ENCODE assay signal across 12 cellular contexts in the genomic region with DNA sequence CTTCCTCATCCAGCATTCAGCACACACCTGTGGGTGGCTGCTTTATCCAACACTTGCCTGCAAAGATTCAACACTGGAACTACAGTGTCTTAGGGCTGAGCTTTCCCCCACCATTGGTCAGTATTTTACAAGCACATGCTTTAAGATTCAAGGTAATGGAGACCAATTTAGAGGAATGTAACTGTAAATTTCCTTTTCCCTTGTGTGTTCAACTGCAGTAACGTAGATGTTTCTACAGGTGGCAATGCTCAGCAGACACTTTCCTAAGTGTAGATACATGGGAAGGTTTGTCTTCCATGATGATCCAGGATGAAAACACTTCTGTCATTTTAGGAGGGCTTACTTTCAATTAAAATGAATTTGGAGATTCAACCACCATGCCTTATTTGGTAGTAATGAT.
A peak's percentile ranks its signal among the peaks of the same experiment; 100 is the strongest.
DNase-seq lines count a peak whose midpoint lies in the region; ATAC-seq and TF ChIP-seq lines count a peak whose summit lies in the region.
"Had no signal": no experiment of that assay in that cellular context is flagged by ENCODE, and none has a peak within 500 bp of the region (broad histone marks: within the 10 kb centered on the region; RNA-seq: fewer than 3 reads in every experiment).

No MANE protein-coding gene starts in this region.

- H3K27ac Mint-ChIP-seq in endothelial cell (ENCODE audit: unreplicated experiment) = no peak overlapping the region
- H3K27ac Mint-ChIP-seq: CD4-positive, CD25-positive, alpha-beta regulatory T cell; IgD-negative memory B cell had no signal

- H3K36me3 ChIP-seq in testis (ENCODE audit: low read depth, missing control alignments) = no peaks in the 10 kb centered on the region
- H3K36me3 ChIP-seq: SJCRH30 had no signal

- H3K9me3 ChIP-seq in testis = no peaks in the 10 kb centered on the region
- H3K9me3 ChIP-seq: SJCRH30 had no signal

- no peaks in the 10 kb centered on the region for H3K36me3 Mint-ChIP-seq in endothelial cell (ENCODE audit: low read depth, unreplicated experiment)
- H3K36me3 Mint-ChIP-seq: CD4-positive, CD25-positive, alpha-beta regulatory T cell; IgD-negative memory B cell had no signal

- TF ChIP-seq POLR2A in testis (IDR thresholded peaks at IDR 0.05) = no peak

- H3K27ac ChIP-seq in testis = no peak overlapping the region
- H3K27ac ChIP-seq: SJCRH30 had no signal

- peak; percentile 59 for DNase-seq in NCI-H82 (lab: John Stamatoyannopoulos, UW)
- DNase-seq in NCI-H82 treated with DMSO at 0.1 percent for 48 hours (lab: John Stamatoyannopoulos, UW; ENCODE audit: unreplicated experiment) = no peak
- DNase-seq in NCI-H446 (lab: John Stamatoyannopoulos, UW) = peak; percentile 6 to 26
- no peak for DNase-seq in endothelial cell (ENCODE audit: low spot score)
- DNase-seq in testis = no peak
- DNase-seq: CD4-positive, CD25-positive, alpha-beta regulatory T cell had no signal

- intact Hi-C loops in testis (cut with DNase I; ENCODE audit: low total_unique reads) = no loop called here

- H3K9me3 Mint-ChIP-seq in endothelial cell (ENCODE audit: unreplicated experiment) = no peaks in the 10 kb centered on the region
- H3K9me3 Mint-ChIP-seq: CD4-positive, CD25-positive, alpha-beta regulatory T cell had no signal

- ATAC-seq in GM18502 (IDR thresholded peaks at IDR 0.05; ENCODE audit: poor library complexity, unreplicated experiment) = no peak
- no peak for ATAC-seq in GM19328 (IDR thresholded peaks at IDR 0.05; ENCODE audit: unreplicated experiment)
- no peak for ATAC-seq in GM19351 (IDR thresholded peaks at IDR 0.05; ENCODE audit: unreplicated experiment)

- TF ChIP-seq CTCF in endothelial cell (IDR thresholded peaks at IDR 0.05; ENCODE audit: unreplicated experiment) = peak; percentile 67
- TF ChIP-seq CTCF in testis (IDR thresholded peaks at IDR 0.05) = peak in 2 of 3 experiments; percentile 11 to 30

- H3K27me3 Mint-ChIP-seq in endothelial cell (ENCODE audit: unreplicated experiment) = peaks cover 2% of the 10 kb centered on the region

- H3K27me3 ChIP-seq in testis = no peaks in the 10 kb centered on the region

- WGBS in testis, 2 donors = 77 to 82% methylated on average over 1 of the region's 1 CpG

- no peak overlapping the region for H3K4me3 Mint-ChIP-seq in endothelial cell (ENCODE audit: unreplicated experiment)
- H3K4me3 Mint-ChIP-seq: CD4-positive, CD25-positive, alpha-beta regulatory T cell; central memory CD8-positive, alpha-beta T cell; IgD-negative memory B cell had no signal

- H3K4me1 Mint-ChIP-seq in endothelial cell (ENCODE audit: unreplicated experiment) = peaks cover 6% of the 10 kb centered on the region
- H3K4me1 Mint-ChIP-seq: central memory CD8-positive, alpha-beta T cell; IgD-negative memory B cell had no signal

- peaks cover 3% of the 10 kb centered on the region for H3K4me1 ChIP-seq in testis

- H3K4me3 ChIP-seq in testis = no peak overlapping the region
- H3K4me3 ChIP-seq: SJCRH30 had no signal

Comparison
In these comparisons a context has a peak if more than half of its experiments do, and no peak if none do; other contexts are left out.
1. DNase-seq: peak in NCI-H82 (single experiment) and NCI-H446 (2 of 2); none in NCI-H82 treated with DMSO at 0.1 percent for 48 hours (single experiment), endothelial cell (single experiment) and testis (single experiment).